Comparison of ENCODE assay signal across 8 cellular contexts in genomic region chr6:105431226-105431625, GRCh38. TPM values are rescaled to one million over a fixed set of nuclear protein-coding genes. Genes with fewer than 3 reads are reported as not detected.
DNase-seq lines count a peak whose midpoint lies in the region; ATAC-seq and TF ChIP-seq lines count a peak whose summit lies in the region.

No MANE protein-coding gene starts in this region.

- POLR2A ChIA-PET in RWPE1 (lab: Yijun Ruan, JAX; ENCODE audit: low non-redundant PET): no interaction called here

- peaks cover 0 to 14% (median 4%) of the 10 kb centered on the region in 4 donors for H3K4me1 ChIP-seq in esophagus muscularis mucosa

- H3K9me3 ChIP-seq in esophagus muscularis mucosa: no peaks in the 10 kb centered on the region

- ATAC-seq in HG03159 (IDR thresholded peaks at IDR 0.05; ENCODE audit: unreplicated experiment): no peak
- ATAC-seq in HG02678 (IDR thresholded peaks at IDR 0.05; ENCODE audit: unreplicated experiment): no peak

- intact Hi-C loops in esophagus muscularis mucosa (cut with DNase I): loop anchor here (2.0 kb wide), 1 partner anchor 792 kb away; no protein-coding TSS in a partner anchor

- no peak overlapping the region for H3K4me3 ChIP-seq in esophagus muscularis mucosa

- TF ChIP-seq CTCF in RWPE1 (conservative IDR thresholded peaks at IDR 0.05; ENCODE audit: low read depth): peak; percentile 64
- peak; percentile 46 to 56 (median 54) for TF ChIP-seq CTCF in esophagus muscularis mucosa (IDR thresholded peaks at IDR 0.05)

- CTCF ChIA-PET in RWPE1 (lab: Yijun Ruan, JAX): interaction anchor here (0.6 to 2.0 kb wide), 8 partner anchors 33 to 792 kb away, joined by 3 to 12 read pairs (median 5); partner anchors contain the start of gene PRDM1

- H3K27ac ChIP-seq in RWPE1: no peak overlapping the region
- H3K27ac ChIP-seq in esophagus muscularis mucosa (replicated peaks in 1 of 4): no peak overlapping the region

- DNase-seq in NCI-H146 (lab: John Stamatoyannopoulos, UW): peak; percentile 24
- no peak for DNase-seq in NCI-H146 treated with DMSO at 0.1 percent for 48 hours (lab: John Stamatoyannopoulos, UW; ENCODE audit: unreplicated experiment)
- peak; percentile 63 for DNase-seq in HT-29 (ENCODE audit: low spot score)
- peak; percentile 46 for DNase-seq in RWPE1 (ENCODE audit: low spot score)
- no peak for DNase-seq in esophagus muscularis mucosa (ENCODE audit: extremely low spot score)
- peak; percentile 26 for DNase-seq in retina

- no peak for TF ChIP-seq EP300 in esophagus muscularis mucosa (IDR thresholded peaks at IDR 0.05)

- 14% methylated on average over 2 of the region's 2 CpGs for WGBS in esophagus muscularis mucosa

- TF ChIP-seq POLR2A in esophagus muscularis mucosa (IDR thresholded peaks at IDR 0.05; ENCODE audit: low read depth): no peak

- H3K27me3 ChIP-seq in esophagus muscularis mucosa: no peaks in the 10 kb centered on the region

- no peaks in the 10 kb centered on the region for H3K36me3 ChIP-seq in esophagus muscularis mucosa

RNA-seq across cellular contexts. Expression of gene PREP, which starts 28.3 kb away (rescaled TPM):
- 14.0 and 15.0 TPM in 2 replicates for total RNA-seq in HT-29 (2014; rRNA removed; shearing (Covaris generic))
- total RNA-seq in esophagus muscularis mucosa: 10 to 100 TPM; 17.9 to 21.6 (median 19.0) TPM

Comparison
In these comparisons a context has a peak if more than half of its experiments do, and no peak if none do; other contexts are left out.
1. DNase-seq: peak in NCI-H146 (single experiment), HT-29 (single experiment), RWPE1 (single experiment) and retina (single experiment); none in NCI-H146 treated with DMSO at 0.1 percent for 48 hours (single experiment) and esophagus muscularis mucosa (single experiment).